In genomic region chr16:58265480-58266052, GRCh38 we compare ENCODE assay signal across 1 cellular context.
TF ChIP-seq lines count a peak whose summit lies in the region.

No MANE protein-coding gene starts in this region.

TF ChIP-seq in IMR-90, 13 proteins besides CTCF, POLR2A, EP300 and RAD21 (continued from another document):
- no peak for TF ChIP-seq BHLHE40 (IDR thresholded peaks at IDR 0.05; ENCODE audit: low read depth, low read length)
- no peak for TF ChIP-seq NFE2L2 (IDR thresholded peaks at IDR 0.05; ENCODE audit: low read depth, low read length)
- TF ChIP-seq MXI1 (IDR thresholded peaks at IDR 0.05; ENCODE audit: borderline replicate concordance, low read depth, low read length): no peak
